Comparison of ENCODE assay signal across 1 cellular context in genomic region chr10:62924344-62924748, GRCh38.
TF ChIP-seq lines count a peak whose summit lies in the region.

No MANE protein-coding gene starts in this region.

TF ChIP-seq in WTC11, 78 proteins besides CTCF, POLR2A, EP300 and RAD21 (continued from another document):
- TF ChIP-seq AFF4 (CRISPR knock-in tag; IDR thresholded peaks at IDR 0.05; ENCODE audit: borderline replicate concordance) (no peak), ZNF121 (CRISPR knock-in tag; IDR thresholded peaks at IDR 0.05) (no peak), ZNF416 (CRISPR knock-in tag; IDR thresholded peaks at IDR 0.05) (no peak)
